In genomic region chr1:3763351-3764125, GRCh38 we compare ENCODE assay signal across 26 cellular contexts. TPM values are rescaled to one million over a fixed set of nuclear protein-coding genes. Genes with fewer than 3 reads are reported as not detected.
"Had no signal": no experiment of that assay in that cellular context is flagged by ENCODE, and none has a peak within 500 bp of the region (broad histone marks: within the 10 kb centered on the region; RNA-seq: fewer than 3 reads in every experiment).

No MANE protein-coding gene starts in this region.

- H3K4me3 ChIP-seq: ascending aorta, lower lobe of right lung, ovary, prostate gland, right atrium auricular region, tibial nerve had no signal

- H3K4me1 ChIP-seq: ascending aorta, foreskin keratinocyte, lower lobe of right lung, prostate gland, right atrium auricular region, tibial nerve had no signal

- H3K27me3 ChIP-seq: brain microvascular endothelial cell, ovary, right atrium auricular region had no signal

- DNase-seq: activated CD4-positive, alpha-beta T cell treated with anti-CD3 and anti-CD28 coated beads for 1 hour; activated CD4-positive, alpha-beta T cell treated with anti-CD3 and anti-CD28 coated beads, Interleukin-2, amount 50 U/mL, for 1 hour; activated CD8-positive, alpha-beta T cell treated with anti-CD3 and anti-CD28 coated beads, Interleukin-2, amount 10 ng/mL, durations not matched to agents 7 days and 5 days; activated T-cell treated with anti-CD3 and anti-CD28 coated beads, Interleukin-2, amount 50 U/mL, for 24 hours; brain microvascular endothelial cell; caudate nucleus; dermis blood vessel endothelial cell; effector memory CD4-positive, alpha-beta T cell; foreskin keratinocyte; hippocampal formation; lower lobe of right lung; naive thymus-derived CD4-positive, alpha-beta T cell; stimulated activated CD4-positive, alpha-beta T cell treated with anti-CD3 and anti-CD28 coated beads, Interleukin-12 subunit alpha, Interleukin-12 subunit beta, amount 100 ng/mL, for 4 hours; stimulated activated CD4-positive, alpha-beta T cell treated with anti-CD3 and anti-CD28 coated beads, Interleukin-4, amount 100 ng/mL, for 4 hours; substantia nigra; T-cell; T-helper 9 cell had no signal

- H3K9me3 ChIP-seq: ascending aorta, lower lobe of right lung, ovary, prostate gland, right atrium auricular region had no signal

- H3K36me3 ChIP-seq: ascending aorta, brain microvascular endothelial cell, lower lobe of right lung, ovary, prostate gland, right atrium auricular region, tibial nerve had no signal

- ATAC-seq: activated CD8-positive, alpha-beta T cell treated with anti-CD3 and anti-CD28 coated beads, Interleukin-2, amount 10 ng/mL, durations not matched to agents 7 days and 5 days; activated naive CD4-positive, alpha-beta T cell treated with anti-CD3 and anti-CD28 coated beads, Interleukin-2, amount 50 U/mL, for 72 hours; activated T-helper 17 cell treated with anti-CD3 and anti-CD28 coated beads, Interleukin-2, amount 50 U/mL, for 72 hours; foreskin keratinocyte; naive thymus-derived CD4-positive, alpha-beta T cell; T-cell had no signal

- H3K27ac ChIP-seq: ascending aorta, brain microvascular endothelial cell, foreskin keratinocyte, lower lobe of right lung, ovary, prostate gland, right atrium auricular region, tibial nerve had no signal

RNA-seq across cellular contexts. Expression of gene CCDC27, which starts 11.3 kb away (rescaled TPM):
- polyA plus RNA-seq: adipose tissue; esophagus; foreskin keratinocyte; naive thymus-derived CD4-positive, alpha-beta T cell had no signal
